Comparison of ENCODE assay signal across 9 cellular contexts in genomic region chr6:83068628-83069027, GRCh38. TPM values are rescaled to one million over a fixed set of nuclear protein-coding genes. Genes with fewer than 3 reads are reported as not detected.
A peak's percentile ranks its signal among the peaks of the same experiment; 100 is the strongest.
DNase-seq lines count a peak whose midpoint lies in the region; ATAC-seq and TF ChIP-seq lines count a peak whose summit lies in the region.
"Had no signal": no experiment of that assay in that cellular context is flagged by ENCODE, and none has a peak within 500 bp of the region (broad histone marks: within the 10 kb centered on the region; RNA-seq: fewer than 3 reads in every experiment).

No MANE protein-coding gene starts in this region.

- H3K4me3 ChIP-seq in lower lobe of right lung = peak overlapping the region; percentile 93
- H3K4me3 ChIP-seq in upper lobe of right lung = peak overlapping the region; percentile 93

- H3K27me3 Mint-ChIP-seq in activated naive CD4-positive, alpha-beta T cell treated with anti-CD3 and anti-CD28 coated beads, Interleukin-2, amount 50 U/mL, for 24 hours = no peaks in the 10 kb centered on the region

- ATAC-seq in lower lobe of right lung (no peak), upper lobe of right lung (no peak), GM19023 (IDR thresholded peaks at IDR 0.05; ENCODE audit: unreplicated experiment) (no peak)

- peak overlapping the region; percentile 85 for H3K27ac Mint-ChIP-seq in activated naive CD4-positive, alpha-beta T cell treated with anti-CD3 and anti-CD28 coated beads, Interleukin-2, amount 50 U/mL, for 24 hours

- H3K36me3 ChIP-seq in lower lobe of right lung = no peaks in the 10 kb centered on the region
- H3K36me3 ChIP-seq in upper lobe of right lung = no peaks in the 10 kb centered on the region

- H3K4me3 Mint-ChIP-seq in activated naive CD4-positive, alpha-beta T cell treated with anti-CD3 and anti-CD28 coated beads, Interleukin-2, amount 50 U/mL, for 24 hours = peak overlapping the region; percentile 90

- H3K4me1 ChIP-seq in lower lobe of right lung (peaks cover 48% of the 10 kb centered on the region), upper lobe of right lung (peaks cover 36% of the 10 kb centered on the region)

- H3K27ac ChIP-seq in lower lobe of right lung (no peak overlapping the region), upper lobe of right lung (peak overlapping the region; percentile 87)

- H3K36me3 Mint-ChIP-seq in activated naive CD4-positive, alpha-beta T cell treated with anti-CD3 and anti-CD28 coated beads, Interleukin-2, amount 50 U/mL, for 24 hours = peaks cover 2% of the 10 kb centered on the region

- peaks cover 54% of the 10 kb centered on the region for H3K4me1 Mint-ChIP-seq in activated naive CD4-positive, alpha-beta T cell treated with anti-CD3 and anti-CD28 coated beads, Interleukin-2, amount 50 U/mL, for 24 hours

- H3K9me3 ChIP-seq in lower lobe of right lung = no peaks in the 10 kb centered on the region
- no peaks in the 10 kb centered on the region for H3K9me3 ChIP-seq in upper lobe of right lung

- TF ChIP-seq CTCF in lower lobe of right lung (IDR thresholded peaks at IDR 0.05) = no peak
- no peak for TF ChIP-seq CTCF in upper lobe of right lung (IDR thresholded peaks at IDR 0.05)

- no peak for DNase-seq in activated naive CD4-positive, alpha-beta T cell (lab: John Stamatoyannopoulos, UW)
- DNase-seq in amniotic epithelial cell (ENCODE audit: low read depth) (peak; percentile 25), lower lobe of right lung (no peak), upper lobe of right lung (no peak), DMS153 (lab: John Stamatoyannopoulos, UW) (no peak), NCI-H2081 (lab: John Stamatoyannopoulos, UW) (no peak)
- DNase-seq: NCI-H2081 treated with DMSO at 0.1 percent for 48 hours had no signal

- intact Hi-C loops in lower lobe of right lung (cut with DNase I) = no loop called here
- intact Hi-C loops in upper lobe of right lung (cut with DNase I) = no loop called here

- no peaks in the 10 kb centered on the region for H3K27me3 ChIP-seq in lower lobe of right lung (ENCODE audit: low read depth)
- H3K27me3 ChIP-seq in upper lobe of right lung = no peaks in the 10 kb centered on the region

- H3K9me3 Mint-ChIP-seq in activated naive CD4-positive, alpha-beta T cell treated with anti-CD3 and anti-CD28 coated beads, Interleukin-2, amount 50 U/mL, for 24 hours = no peaks in the 10 kb centered on the region

RNA-seq across cellular contexts. Expression of gene DOP1A, which starts 1.2 kb away (rescaled TPM):
- 26.3 TPM for total RNA-seq in lower lobe of right lung
- total RNA-seq in upper lobe of right lung = 26.4 TPM

RNA-seq across cellular contexts. Expression of gene UBE3D, which starts 3.0 kb away (rescaled TPM):
- total RNA-seq in lower lobe of right lung (5.3 TPM), upper lobe of right lung (4.4 TPM)
